In genomic region chr11:104291646-104292045, GRCh38 we compare ENCODE assay signal across 23 cellular contexts.
DNase-seq lines count a peak whose midpoint lies in the region; ATAC-seq and TF ChIP-seq lines count a peak whose summit lies in the region.
"Had no signal": no experiment of that assay in that cellular context is flagged by ENCODE, and none has a peak within 500 bp of the region (broad histone marks: within the 10 kb centered on the region; RNA-seq: fewer than 3 reads in every experiment).

No MANE protein-coding gene starts in this region.

- DNase-seq in Right ventricle myocardium inferior (ENCODE audit: missing footprints) = no peak
- no peak for DNase-seq in heart right ventricle
- DNase-seq in adipocyte (ENCODE audit: low read depth) = peak; percentile 17
- DNase-seq in iris pigment epithelial cell (ENCODE audit: low read depth) = peak; percentile 48
- DNase-seq in trophoblast cell = peak; percentile 53 to 84
- DNase-seq in stimulated activated CD4-positive, alpha-beta T cell treated with anti-CD3 and anti-CD28 coated beads, Interleukin-2, amount 100 ng/mL, for 48 hours = no peak
- DNase-seq in left lung = no peak
- DNase-seq: 8988T; Calu3; DND-41; H7; KBM-7; MG63; NCI-H2029; NCI-H446 treated with DMSO at 0.1 percent for 48 hours; NCI-H526; NCI-H82; NK-92 treated with Interleukin-12 subunit alpha and Interleukin-12 subunit beta, amount 100 ng/mL, for 24 hours; SIG-M5 had no signal

- no peak overlapping the region for H3K14ac ChIP-seq in trophoblast cell (ENCODE audit: low read length)

- no peak overlapping the region for H2BK5ac ChIP-seq in trophoblast cell (ENCODE audit: low read depth, low read length, poor library complexity)

- TF ChIP-seq CTCF in heart right ventricle (IDR thresholded peaks at IDR 0.05) (no peak), left lung (IDR thresholded peaks at IDR 0.05) (no peak)

- H3K18ac ChIP-seq in trophoblast cell (ENCODE audit: low read length) = no peak overlapping the region

- H2AK5ac ChIP-seq in trophoblast cell (ENCODE audit: low read length) = no peak overlapping the region

- no peaks in the 10 kb centered on the region for H3K4me1 ChIP-seq in heart right ventricle
- H3K4me1 ChIP-seq in adipocyte (ENCODE audit: control insufficient read depth, insufficient read depth, low read length) = no peaks in the 10 kb centered on the region
- no peaks in the 10 kb centered on the region for H3K4me1 ChIP-seq in trophoblast cell (ENCODE audit: control insufficient read depth in 1 of 2, insufficient read depth in 2 of 2, low read length in 2 of 2)
- H3K4me1 ChIP-seq in left lung = no peaks in the 10 kb centered on the region

- no peaks in the 10 kb centered on the region for H3K79me2 ChIP-seq in trophoblast cell (ENCODE audit: control insufficient read depth, insufficient read depth, low read length, poor library complexity)

- no peak overlapping the region for H3K27ac ChIP-seq in heart right ventricle
- no peak overlapping the region for H3K27ac ChIP-seq in trophoblast cell (ENCODE audit: low read depth, low read length)
- H3K27ac ChIP-seq in left lung = no peak overlapping the region
- H3K27ac ChIP-seq: RWPE1, SK-N-MC had no signal

- H3K4me3 ChIP-seq in heart right ventricle (no peak overlapping the region), adipocyte (ENCODE audit: low read length) (no peak overlapping the region), trophoblast cell (ENCODE audit: low read depth, low read length) (no peak overlapping the region), left lung (no peak overlapping the region)
- H3K4me3 ChIP-seq: MG63, SK-N-MC had no signal

- no peak overlapping the region for H2AFZ ChIP-seq in trophoblast cell (ENCODE audit: insufficient read depth, low read length, poor library complexity)

- no peak overlapping the region for H3K23ac ChIP-seq in trophoblast cell (ENCODE audit: low read length)

- H4K91ac ChIP-seq in trophoblast cell (ENCODE audit: low read depth, low read length) = no peak overlapping the region

- no peak overlapping the region for H3K9ac ChIP-seq in adipocyte (ENCODE audit: low read length)
- no peak overlapping the region for H3K9ac ChIP-seq in trophoblast cell (ENCODE audit: low read length)

- H3K4ac ChIP-seq in trophoblast cell (ENCODE audit: low read depth, low read length) = no peak overlapping the region

- WGBS in heart right ventricle, 2 donors = 67 to 71% methylated on average over 2 of the region's 2 CpGs
- WGBS in trophoblast cell (ENCODE audit: extremely low coverage, insufficient coverage, insufficient read length) = no CpG with 5 or more reads among the region's 2 CpGs

- H3K27me3 ChIP-seq in heart right ventricle = no peaks in the 10 kb centered on the region
- H3K27me3 ChIP-seq in adipocyte (replicated peaks; ENCODE audit: control insufficient read depth, insufficient read depth, low read length) = no peaks in the 10 kb centered on the region
- H3K27me3 ChIP-seq in trophoblast cell (ENCODE audit: insufficient read depth, low read length) = no peaks in the 10 kb centered on the region
- H3K27me3 ChIP-seq in left lung = no peaks in the 10 kb centered on the region
- H3K27me3 ChIP-seq: MG63 had no signal

- ATAC-seq in Right ventricle myocardium inferior (peak; percentile 54), heart right ventricle (no peak), left lung (no peak), HG03520 (IDR thresholded peaks at IDR 0.05; ENCODE audit: unreplicated experiment) (no peak)
- ATAC-seq: Panc1 had no signal

- intact Hi-C loops in Right ventricle myocardium inferior (cut with DNase I) = no loop called here
- intact Hi-C loops in heart right ventricle (cut with DNase I) = no loop called here
- intact Hi-C loops in left lung (cut with DNase I) = no loop called here

- no peak overlapping the region for H4K12ac ChIP-seq in trophoblast cell (ENCODE audit: low read depth, low read length)

- H2BK120ac ChIP-seq in trophoblast cell (ENCODE audit: insufficient read depth, low read length, poor library complexity) = no peak overlapping the region

- H3K36me3 ChIP-seq in heart right ventricle (no peaks in the 10 kb centered on the region), adipocyte (ENCODE audit: control insufficient read depth, insufficient read depth, low read length, severe bottlenecking) (no peaks in the 10 kb centered on the region), trophoblast cell (ENCODE audit: control insufficient read depth in 1 of 2, insufficient read depth in 2 of 2, low read length in 2 of 2) (no peaks in the 10 kb centered on the region), left lung (no peaks in the 10 kb centered on the region)
- H3K36me3 ChIP-seq: MG63 had no signal

- no peak overlapping the region for H2BK12ac ChIP-seq in trophoblast cell (ENCODE audit: low read length)

- H3K4me2 ChIP-seq in trophoblast cell (ENCODE audit: low read length) = no peak overlapping the region

- H4K8ac ChIP-seq in trophoblast cell (ENCODE audit: low read depth, low read length) = no peak overlapping the region

- no peaks in the 10 kb centered on the region for H3K79me1 ChIP-seq in trophoblast cell (ENCODE audit: low read length)

- H3K9me3 ChIP-seq in heart right ventricle (no peaks in the 10 kb centered on the region), adipocyte (ENCODE audit: control insufficient read depth, low read length) (no peaks in the 10 kb centered on the region), trophoblast cell (ENCODE audit: insufficient read depth, low read depth, low read length) (no peaks in the 10 kb centered on the region), left lung (no peaks in the 10 kb centered on the region)
- H3K9me3 ChIP-seq: MG63 had no signal

Comparison
In these comparisons a context has a peak if more than half of its experiments do, and no peak if none do; other contexts are left out.
1. DNase-seq: peak in adipocyte (single experiment), iris pigment epithelial cell (single experiment) and trophoblast cell (2 of 2); none in Right ventricle myocardium inferior (single experiment), heart right ventricle (0 of 2), stimulated activated CD4-positive, alpha-beta T cell treated with anti-CD3 and anti-CD28 coated beads, Interleukin-2, amount 100 ng/mL, for 48 hours (0 of 2) and left lung (0 of 2).